ENCODE assay signal across 19 cellular contexts in genomic region chr7:157682946-157683239, GRCh38.
A peak's percentile ranks its signal among the peaks of the same experiment; 100 is the strongest.
DNase-seq lines count a peak whose midpoint lies in the region; ATAC-seq, FAIRE-seq and TF ChIP-seq lines count a peak whose summit lies in the region.
"Had no signal": no experiment of that assay in that cellular context is flagged by ENCODE, and none has a peak within 500 bp of the region (broad histone marks: within the 10 kb centered on the region; RNA-seq: fewer than 3 reads in every experiment).

No MANE protein-coding gene starts in this region.

- no peak overlapping the region for H3K4ac ChIP-seq in H1 (replicated peaks; ENCODE audit: insufficient read length, low read depth, low read length)

- H3K4me3 ChIP-seq in H1 (ENCODE audit: extremely low read depth in 1 of 4, insufficient read depth in 2 of 4, low read depth in 3 of 4, low read length in 4 of 4): no peak overlapping the region

- H3K4me3 Mint-ChIP-seq in T-helper 1 cell treated with Interleukin-12 subunit alpha and Interleukin-12 subunit beta and Interleukin-4 antibody, amounts not matched to agents 30 μg/mL and 1 μg/mL, for 36 hours: no peak overlapping the region
- H3K4me3 Mint-ChIP-seq in CD4-positive, alpha-beta T cell: peak overlapping the region; percentile 12
- peak overlapping the region; percentile 88 for H3K4me3 Mint-ChIP-seq in neural crest cell

- H3K9me3 Mint-ChIP-seq in T-helper 1 cell treated with Interleukin-12 subunit alpha and Interleukin-12 subunit beta and Interleukin-4 antibody, amounts not matched to agents 30 μg/mL and 1 μg/mL, for 36 hours: no peaks in the 10 kb centered on the region
- H3K9me3 Mint-ChIP-seq in CD4-positive, alpha-beta T cell: no peaks in the 10 kb centered on the region
- H3K9me3 Mint-ChIP-seq in neural crest cell: no peaks in the 10 kb centered on the region

- TF ChIP-seq CTCF in CD4-positive, alpha-beta T cell (IDR thresholded peaks at IDR 0.05): no peak
- TF ChIP-seq CTCF in H1 (IDR thresholded peaks at IDR 0.05; ENCODE audit: control extremely low read depth in 1 of 3, insufficient read depth in 1 of 3, low read depth in 1 of 3, low read length in 3 of 3) (no peak), neural crest cell (conservative IDR thresholded peaks at IDR 0.05) (no peak)

- H3K9me3 ChIP-seq in CD4-positive, alpha-beta T cell (ENCODE audit: control insufficient read depth, low read length): no peaks in the 10 kb centered on the region
- no peaks in the 10 kb centered on the region for H3K9me3 ChIP-seq in H1 (ENCODE audit: insufficient read depth in 2 of 2, low read depth in 1 of 2, low read length in 1 of 2)

- no peak overlapping the region for H2AK5ac ChIP-seq in H1 (ENCODE audit: low read depth, low read length)

- no peak overlapping the region for H2BK12ac ChIP-seq in H1 (ENCODE audit: low read depth, low read length)

- H3K23ac ChIP-seq in H1 (ENCODE audit: insufficient read length): no peak overlapping the region

- no peaks in the 10 kb centered on the region for H3K79me2 ChIP-seq in H1 (ENCODE audit: control insufficient read depth in 1 of 2, insufficient read depth in 2 of 2, low read length in 2 of 2)

- FAIRE-seq in H1 (lab: Jason Lieb, UNC): no peak
- FAIRE-seq: G401.6, RCC 7860 had no signal

- CTCF ChIA-PET in CD4-positive, alpha-beta T cell (lab: Charles Lee): no interaction called here
- CTCF ChIA-PET in H1 (lab: Charles Lee; ENCODE audit: partially characterized antibody): interaction anchor here (0.7 to 1.8 kb wide), 3 partner anchors 8 to 54 kb away, joined by 3 to 7 read pairs (median 4); no protein-coding TSS in a partner anchor

- no peaks in the 10 kb centered on the region for H3K79me1 ChIP-seq in H1 (ENCODE audit: low read depth, low read length)

- peaks cover 84% of the 10 kb centered on the region for H3K27me3 Mint-ChIP-seq in T-helper 1 cell treated with Interleukin-12 subunit alpha and Interleukin-12 subunit beta and Interleukin-4 antibody, amounts not matched to agents 30 μg/mL and 1 μg/mL, for 36 hours (ENCODE audit: low read depth)
- H3K27me3 Mint-ChIP-seq in CD4-positive, alpha-beta T cell: peaks cover 84% of the 10 kb centered on the region
- H3K27me3 Mint-ChIP-seq in neural crest cell (ENCODE audit: low read depth): peaks cover 53% of the 10 kb centered on the region

- intact Hi-C loops in CD4-positive, alpha-beta T cell (cut with DNase I, micrococcal nuclease): no loop called here

- peak overlapping the region; percentile 55 for H3K27ac Mint-ChIP-seq in T-helper 1 cell treated with Interleukin-12 subunit alpha and Interleukin-12 subunit beta and Interleukin-4 antibody, amounts not matched to agents 30 μg/mL and 1 μg/mL, for 36 hours
- H3K27ac Mint-ChIP-seq in CD4-positive, alpha-beta T cell: no peak overlapping the region
- no peak overlapping the region for H3K27ac Mint-ChIP-seq in neural crest cell (ENCODE audit: unreplicated experiment)
- H3K27ac Mint-ChIP-seq: CD14-positive monocyte had no signal

- peaks cover 0 to 17% (median 0%) of the 10 kb centered on the region in 4 experiments; a peak in 1 of 8 replicates for H3K36me3 ChIP-seq in H1 (ENCODE audit: control insufficient read depth in 2 of 4, insufficient read depth in 4 of 4, low read length in 3 of 4)

- H3K23me2 ChIP-seq in H1 (ENCODE audit: low read depth, low read length): no peaks in the 10 kb centered on the region; the same call in 1 of the 2 replicates

- peaks cover 2% of the 10 kb centered on the region for H3K36me3 Mint-ChIP-seq in T-helper 1 cell treated with Interleukin-12 subunit alpha and Interleukin-12 subunit beta and Interleukin-4 antibody, amounts not matched to agents 30 μg/mL and 1 μg/mL, for 36 hours (ENCODE audit: low read depth)
- H3K36me3 Mint-ChIP-seq in CD4-positive, alpha-beta T cell (ENCODE audit: low read depth): no peaks in the 10 kb centered on the region
- H3K36me3 Mint-ChIP-seq in neural crest cell (ENCODE audit: low read depth): peaks cover 17% of the 10 kb centered on the region

- TF ChIP-seq EP300 in H1 (IDR thresholded peaks at IDR 0.05; ENCODE audit: borderline replicate concordance in 1 of 2, low read depth in 2 of 2, low read length in 2 of 2): no peak

- 13% methylated on average over 8 of the region's 8 CpGs; no CpG with 5 or more reads in 1 of the 2 experiments for WGBS in H1 (ENCODE audit: extremely low coverage in 1 of 2, insufficient coverage in 1 of 2, insufficient read length in 1 of 2, insufficient replicate concordance in 2 of 2, low coverage in 1 of 2, low lambda C conversion rate in 2 of 2, missing lambda C conversion rate in 1 of 2), 2 experiments

- POLR2A ChIA-PET in CD4-positive, alpha-beta T cell (lab: Charles Lee): interaction anchor here (0.6 kb wide), 1 partner anchor 189 kb away, joined by 3 read pairs; no protein-coding TSS in a partner anchor
- POLR2A ChIA-PET in H1 (lab: Charles Lee; ENCODE audit: partially characterized antibody): interaction anchor here (1.1 to 1.6 kb wide), 2 partner anchors 9 to 11 kb away, joined by 3 to 5 read pairs; no protein-coding TSS in a partner anchor

- ATAC-seq in CD4-positive, alpha-beta T cell (ENCODE audit: poor library complexity): no peak
- ATAC-seq in HG03039 (IDR thresholded peaks at IDR 0.05; ENCODE audit: unreplicated experiment): no peak
- ATAC-seq in HG03175 (IDR thresholded peaks at IDR 0.05; ENCODE audit: unreplicated experiment): no peak
- ATAC-seq: Right ventricle myocardium inferior had no signal

- H3K14ac ChIP-seq in H1 (ENCODE audit: insufficient read length): no peak overlapping the region

- no peak overlapping the region; the same call in 1 of the 2 replicates for H4K8ac ChIP-seq in H1 (ENCODE audit: extremely low read depth, insufficient read depth, low read length)

- peaks cover 7 to 21% (median 8%) of the 10 kb centered on the region in 4 experiments for H3K4me1 ChIP-seq in H1 (replicated peaks in 1 of 4; ENCODE audit: control insufficient read depth in 3 of 4, insufficient read depth in 4 of 4, low read length in 3 of 4)

- no peak for TF ChIP-seq POLR2A in H1 (IDR thresholded peaks at IDR 0.05; ENCODE audit: control extremely low read depth in 1 of 2, low read depth in 2 of 2, low read length in 2 of 2)

- H4K20me1 ChIP-seq in H1 (replicated peaks in 1 of 2; ENCODE audit: control insufficient read depth in 1 of 2, insufficient read depth in 2 of 2, low read length in 2 of 2): peaks cover 21 to 34% of the 10 kb centered on the region in 2 experiments

- H4K91ac ChIP-seq in H1 (replicated peaks; ENCODE audit: insufficient read length, low read length): no peak overlapping the region

- H3K4me2 ChIP-seq in H1 (ENCODE audit: insufficient read depth in 1 of 2, low read depth in 2 of 2, low read length in 2 of 2): peak overlapping the region; percentile 17 to 78; a peak in 1 of 4 replicates

- no peak for DNase-seq in T-helper 1 cell
- no peak for DNase-seq in CD4-positive, alpha-beta T cell
- peak in 1 of 2 experiments; percentile 44 for DNase-seq in H1 (ENCODE audit: low read depth in 1 of 2, low spot score in 2 of 2)
- no peak for DNase-seq in neural crest cell (ENCODE audit: low read depth, low spot score)
- DNase-seq in AG20443 (ENCODE audit: low spot score): no peak
- DNase-seq: HCEC 1CT, KG1, MV-4-11, NCI-H1694 treated with DMSO at 0.1 percent for 48 hours, NCI-H510A, NCI-H748 treated with DMSO at 0.1 percent for 48 hours had no signal

- H4K5ac ChIP-seq in H1 (ENCODE audit: insufficient read length, low read depth, low read length): no peak overlapping the region

- H3K9ac ChIP-seq in H1 (replicated peaks in 1 of 4; ENCODE audit: extremely low read depth in 1 of 4, low read depth in 3 of 4, low read length in 3 of 4): no peak overlapping the region

- no peak overlapping the region for H2BK120ac ChIP-seq in H1 (replicated peaks; ENCODE audit: low read depth, low read length)

- H3K56ac ChIP-seq in H1 (replicated peaks; ENCODE audit: insufficient read length, low read depth, low read length): no peak overlapping the region

- H3K27ac ChIP-seq in CD4-positive, alpha-beta T cell (ENCODE audit: low read depth, low read length): no peak overlapping the region
- no peak overlapping the region for H3K27ac ChIP-seq in H1 (ENCODE audit: low read depth, low read length)
- H3K27ac ChIP-seq: 22Rv1 had no signal

- no peak for TF ChIP-seq RAD21 in H1 (IDR thresholded peaks at IDR 0.05 in 1 of 2, conservative IDR thresholded peaks at IDR 0.05 in 1 of 2; ENCODE audit: low read depth in 2 of 2, low read length in 2 of 2)

- H3K4me1 Mint-ChIP-seq in T-helper 1 cell treated with Interleukin-12 subunit alpha and Interleukin-12 subunit beta and Interleukin-4 antibody, amounts not matched to agents 30 μg/mL and 1 μg/mL, for 36 hours (ENCODE audit: low read depth): peaks cover 4% of the 10 kb centered on the region
- peaks cover 36% of the 10 kb centered on the region for H3K4me1 Mint-ChIP-seq in CD4-positive, alpha-beta T cell (ENCODE audit: low read depth)
- peaks cover 82% of the 10 kb centered on the region for H3K4me1 Mint-ChIP-seq in neural crest cell
- H3K4me1 Mint-ChIP-seq: CD14-positive monocyte had no signal

- H3K18ac ChIP-seq in H1 (ENCODE audit: extremely low read depth, low read length): peak overlapping the region; percentile 14; the same call in 1 of the 2 replicates

- no peak overlapping the region for H2AFZ ChIP-seq in H1 (ENCODE audit: low read length)

- no peak overlapping the region for H2BK5ac ChIP-seq in H1 (ENCODE audit: low read depth, low read length)

- H2BK15ac ChIP-seq in H1 (ENCODE audit: low read length): no peak overlapping the region

- no peak overlapping the region for H2BK20ac ChIP-seq in H1 (ENCODE audit: low read length)

- H3K27me3 ChIP-seq in CD4-positive, alpha-beta T cell (ENCODE audit: control insufficient read depth, insufficient read depth, low read length): peaks cover 82% of the 10 kb centered on the region
- peaks cover 68 to 94% (median 85%) of the 10 kb centered on the region in 4 experiments for H3K27me3 ChIP-seq in H1 (replicated peaks in 1 of 4; ENCODE audit: control insufficient read depth in 3 of 4, extremely low read depth in 1 of 4, insufficient read depth in 3 of 4, low read length in 3 of 4)

TF ChIP-seq in H1, 55 proteins besides CTCF, POLR2A, EP300 and RAD21:
- TF ChIP-seq FOSL1 (IDR thresholded peaks at IDR 0.05; ENCODE audit: insufficient read depth, low read depth, low read length): no peak
- TF ChIP-seq SUZ12 (IDR thresholded peaks at IDR 0.05; ENCODE audit: low read length): peak; percentile 78
- TF ChIP-seq RXRA (IDR thresholded peaks at IDR 0.05; ENCODE audit: insufficient read depth, low read depth, low read length): no peak
- no peak for TF ChIP-seq SAP30 (IDR thresholded peaks at IDR 0.05; ENCODE audit: insufficient read depth, insufficient replicate concordance, low read length)
- TF ChIP-seq GTF2F1 (IDR thresholded peaks at IDR 0.05; ENCODE audit: borderline replicate concordance, low read depth, low read length): no peak
- TF ChIP-seq KDM5A (IDR thresholded peaks at IDR 0.05; ENCODE audit: low read length): no peak
TF ChIP-seq in H1: peak in this region for 1.
